ENCODE assay signal across 9 cellular contexts in the genomic region with DNA sequence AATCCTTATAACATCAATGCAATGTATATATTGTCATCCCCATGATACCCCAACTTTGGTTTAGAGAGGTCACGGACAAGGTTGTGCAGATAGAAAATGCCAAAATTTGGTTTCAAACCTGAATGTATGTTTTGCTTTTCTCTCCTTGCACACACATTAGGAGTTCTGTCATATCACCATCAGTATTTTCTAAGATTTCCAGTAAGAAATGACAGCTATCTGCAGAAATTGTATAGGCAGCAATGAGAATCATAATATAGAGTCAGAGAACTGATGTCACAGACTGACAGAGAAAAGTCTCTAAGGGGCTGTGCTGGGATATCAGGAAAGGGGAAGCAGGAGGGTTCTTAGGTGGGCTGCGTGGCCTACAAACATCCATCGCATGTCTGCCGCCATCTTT.
"Had no signal": no experiment of that assay in that cellular context is flagged by ENCODE, and none has a peak within 500 bp of the region (broad histone marks: within the 10 kb centered on the region; RNA-seq: fewer than 3 reads in every experiment).

No MANE protein-coding gene starts in this region.

- H3K4me2 ChIP-seq: KMS-11 had no signal

- DNase-seq: GOT3, H9, HCEC 1CT, IMR-90, Karpas-422, KBM-7 had no signal

- FAIRE-seq: H54 had no signal

- H3K4me3 Mint-ChIP-seq: H9 had no signal

- H3K27ac ChIP-seq: HL-60, KMS-11 had no signal

- H3K9ac ChIP-seq: KMS-11 had no signal
